In genomic region chr1:3773572-3774502, GRCh38 we compare ENCODE assay signal across 1 cellular context.
TF ChIP-seq lines count a peak whose summit lies in the region.

No MANE protein-coding gene starts in this region.

TF ChIP-seq in K562, 482 proteins besides CTCF, POLR2A, EP300 and RAD21 (continued from another document and continues in another):
- TF ChIP-seq ELK3 (CRISPR knock-in tag; IDR thresholded peaks at IDR 0.05) (no peak), PHB (CRISPR knock-in tag; IDR thresholded peaks at IDR 0.05) (no peak), KDM4B (IDR thresholded peaks at IDR 0.05; ENCODE audit: borderline replicate concordance in 2 of 2, low read depth in 1 of 2) (no peak), ZNF23 (CRISPR knock-in tag; IDR thresholded peaks at IDR 0.05) (no peak), ZNF384 (IDR thresholded peaks at IDR 0.05; ENCODE audit: low read depth, low read length) (no peak), SMC3 (conservative IDR thresholded peaks at IDR 0.05; ENCODE audit: insufficient read depth, low read depth, low read length) (no peak), NONO (IDR thresholded peaks at IDR 0.05; ENCODE audit: low read depth in 2 of 2, low read length in 1 of 2) (no peak), ZNF639 (CRISPR knock-in tag; conservative IDR thresholded peaks at IDR 0.05 in 1 of 2, IDR thresholded peaks at IDR 0.05 in 1 of 2) (no peak; a peak in 1 of 4 replicates), PTTG1 (tag; IDR thresholded peaks at IDR 0.05; ENCODE audit: low read depth) (no peak), TRIM28 (IDR thresholded peaks at IDR 0.05) (no peak), CHCHD3 (CRISPR knock-in tag; IDR thresholded peaks at IDR 0.05) (no peak), SAP30 (IDR thresholded peaks at IDR 0.05; ENCODE audit: borderline replicate concordance, insufficient read depth, low read depth, low read length, poor library complexity, severe bottlenecking) (peak; percentile 80), RFX7 (CRISPR knock-in tag; IDR thresholded peaks at IDR 0.05) (no peak), PATZ1 (CRISPR knock-in tag; IDR thresholded peaks at IDR 0.05; ENCODE audit: borderline replicate concordance) (no peak), ZZZ3 (IDR thresholded peaks at IDR 0.05) (no peak), ZNF778 (CRISPR knock-in tag; IDR thresholded peaks at IDR 0.05) (no peak), ZSCAN29 (IDR thresholded peaks at IDR 0.05) (no peak), C11orf30 (IDR thresholded peaks at IDR 0.05; ENCODE audit: low read depth) (no peak), SNAPC5 (CRISPR knock-in tag; IDR thresholded peaks at IDR 0.05) (no peak), HNRNPK (IDR thresholded peaks at IDR 0.05; ENCODE audit: low read depth, low read length, poor library complexity, severe bottlenecking) (no peak), CREM (IDR thresholded peaks at IDR 0.05; ENCODE audit: low read depth) (no peak), FOXM1 (IDR thresholded peaks at IDR 0.05; ENCODE audit: low read depth) (no peak), FOXM1 (CRISPR knock-in tag; IDR thresholded peaks at IDR 0.05; ENCODE audit: low read depth) (no peak), E2F3 (CRISPR knock-in tag; IDR thresholded peaks at IDR 0.05) (no peak), RREB1 (CRISPR knock-in tag; IDR thresholded peaks at IDR 0.05) (0 out of 2 replicates have a peak, but pooled peaks have one; percentile 3), ZBTB5 (IDR thresholded peaks at IDR 0.05) (no peak), POLR2AphosphoS5 (IDR thresholded peaks at IDR 0.05; ENCODE audit: control insufficient read depth, insufficient read depth, low read depth, low read length) (no peak), BRD4 (IDR thresholded peaks at IDR 0.05) (no peak), GTF2E2 (tag; IDR thresholded peaks at IDR 0.05) (no peak), SP1 (CRISPR knock-in tag; IDR thresholded peaks at IDR 0.05) (no peak), SRF (CRISPR knock-in tag; IDR thresholded peaks at IDR 0.05) (no peak), ARID1B (IDR thresholded peaks at IDR 0.05) (no peak), ZNF408 (CRISPR knock-in tag; IDR thresholded peaks at IDR 0.05; ENCODE audit: low read depth) (no peak), MIER1 (IDR thresholded peaks at IDR 0.05; ENCODE audit: low read depth) (peak; percentile 23; the same call in 1 of the 2 replicates), HDAC2 (IDR thresholded peaks at IDR 0.05) (no peak), ZNF780A (CRISPR knock-in tag; IDR thresholded peaks at IDR 0.05) (no peak), ZKSCAN8 (CRISPR knock-in tag; IDR thresholded peaks at IDR 0.05) (no peak), ETV6 (IDR thresholded peaks at IDR 0.05; ENCODE audit: borderline replicate concordance in 1 of 2, low read depth in 2 of 2, low read length in 1 of 2) (no peak), ETV6 (CRISPR knock-in tag; IDR thresholded peaks at IDR 0.05; ENCODE audit: borderline replicate concordance) (no peak), CTCFL (IDR thresholded peaks at IDR 0.05; ENCODE audit: borderline replicate concordance, insufficient read depth, low read depth, low read length, poor library complexity, severe bottlenecking) (no peak), DEAF1 (CRISPR knock-in tag; IDR thresholded peaks at IDR 0.05) (no peak), ATF2 (CRISPR knock-in tag; IDR thresholded peaks at IDR 0.05) (no peak), THRB (CRISPR knock-in tag; conservative IDR thresholded peaks at IDR 0.05) (no peak), NR3C1 (CRISPR knock-in tag; IDR thresholded peaks at IDR 0.05) (no peak), BMI1 (IDR thresholded peaks at IDR 0.05; ENCODE audit: low read length) (no peak), ZNF57 (CRISPR knock-in tag; IDR thresholded peaks at IDR 0.05) (0 out of 2 replicates have a peak, but pooled peaks have one; percentile 33), NELFE (IDR thresholded peaks at IDR 0.05; ENCODE audit: insufficient read depth, insufficient read length) (no peak), SNIP1 (IDR thresholded peaks at IDR 0.05; ENCODE audit: low read depth) (no peak)
